Comparison of ENCODE assay signal across 11 cellular contexts in the genomic region with DNA sequence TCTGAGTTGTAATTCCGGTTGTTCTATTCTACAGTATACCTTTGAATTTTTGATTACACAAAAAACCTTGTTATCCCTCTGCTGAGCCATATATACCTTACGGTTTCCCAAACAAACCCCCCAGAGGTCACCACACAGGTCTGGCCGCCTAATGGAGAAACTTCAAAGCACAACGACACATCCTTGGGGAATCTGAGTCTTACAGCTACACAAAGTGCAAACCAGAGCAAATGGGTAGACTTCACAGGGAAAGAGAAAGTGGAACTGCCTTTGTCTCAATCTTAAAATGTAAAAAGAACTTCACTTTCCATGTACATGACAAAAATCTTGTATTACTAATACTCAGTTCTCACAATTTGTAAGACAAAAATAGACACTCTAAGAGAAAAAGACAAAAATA. TPM values are rescaled to one million over a fixed set of nuclear protein-coding genes. Genes with fewer than 3 reads are reported as not detected.
DNase-seq lines count a peak whose midpoint lies in the region; ATAC-seq, FAIRE-seq and TF ChIP-seq lines count a peak whose summit lies in the region.
"Had no signal": no experiment of that assay in that cellular context is flagged by ENCODE, and none has a peak within 500 bp of the region (broad histone marks: within the 10 kb centered on the region; RNA-seq: fewer than 3 reads in every experiment).

No MANE protein-coding gene starts in this region.

- H3K27me3 Mint-ChIP-seq in activated naive CD4-positive, alpha-beta T cell treated with anti-CD3 and anti-CD28 coated beads, Interleukin-2, amount 50 U/mL, for 24 hours, result peaks cover 1% of the 10 kb centered on the region

- no peak for ATAC-seq in upper lobe of right lung
- ATAC-seq in pancreas, result no peak
- ATAC-seq: left colon had no signal

- no peaks in the 10 kb centered on the region for H3K9me3 Mint-ChIP-seq in activated naive CD4-positive, alpha-beta T cell treated with anti-CD3 and anti-CD28 coated beads, Interleukin-2, amount 50 U/mL, for 24 hours

- intact Hi-C loops in ascending aorta (cut with DNase I) (loop anchor here (5.0 to 10.0 kb wide), 2 partner anchors 176 to 314 kb away; no protein-coding TSS in a partner anchor), upper lobe of right lung (cut with DNase I) (loop anchor here (10.0 kb wide), 1 partner anchor 56 kb away; no protein-coding TSS in a partner anchor), pancreas (cut with DNase I) (loop anchor here in 1 of 3 donors (10.0 kb wide), 1 partner anchor 56 kb away; no protein-coding TSS in a partner anchor)

- H3K4me1 ChIP-seq in ascending aorta, result peaks cover 12 to 32% of the 10 kb centered on the region in 2 donors
- peaks cover 33% of the 10 kb centered on the region for H3K4me1 ChIP-seq in upper lobe of right lung
- H3K4me1 ChIP-seq in pancreas, result peaks cover 10 to 21% (median 14%) of the 10 kb centered on the region in 3 donors

- H3K27ac ChIP-seq in ascending aorta (peak overlapping the region; percentile 65 to 91), upper lobe of right lung (no peak overlapping the region), pancreas (peak overlapping the region in 1 of 4 donors; percentile 16)

- FAIRE-seq in pancreas (lab: Jason Lieb, UNC), result no peak

- H3K36me3 Mint-ChIP-seq in activated naive CD4-positive, alpha-beta T cell treated with anti-CD3 and anti-CD28 coated beads, Interleukin-2, amount 50 U/mL, for 24 hours, result peaks cover 11% of the 10 kb centered on the region

- no peaks in the 10 kb centered on the region for H3K36me3 ChIP-seq in ascending aorta
- peaks cover 4% of the 10 kb centered on the region for H3K36me3 ChIP-seq in upper lobe of right lung
- H3K36me3 ChIP-seq in pancreas, result no peaks in the 10 kb centered on the region

- H3K27ac Mint-ChIP-seq in activated naive CD4-positive, alpha-beta T cell treated with anti-CD3 and anti-CD28 coated beads, Interleukin-2, amount 50 U/mL, for 24 hours, result peak overlapping the region; percentile 95
- H3K27ac Mint-ChIP-seq: CD14-positive monocyte had no signal

- H3K9me3 ChIP-seq in ascending aorta (no peaks in the 10 kb centered on the region), upper lobe of right lung (no peaks in the 10 kb centered on the region), pancreas (no peaks in the 10 kb centered on the region)

- H3K4me3 ChIP-seq in ascending aorta (peak overlapping the region; percentile 69 to 87), upper lobe of right lung (peak overlapping the region; percentile 82), pancreas (peak overlapping the region in 1 of 4 donors; percentile 73)

- H3K4me1 Mint-ChIP-seq in activated naive CD4-positive, alpha-beta T cell treated with anti-CD3 and anti-CD28 coated beads, Interleukin-2, amount 50 U/mL, for 24 hours, result peaks cover 49% of the 10 kb centered on the region

- no peak for DNase-seq in activated naive CD4-positive, alpha-beta T cell treated with Interleukin-2 at 50 U/mL for 16 hours
- DNase-seq in ascending aorta (ENCODE audit: low spot score in 2 of 2) (no peak), medulla oblongata (ENCODE audit: extremely low spot score) (peak; percentile 12), upper lobe of right lung (no peak), pancreas (no peak), NCI-H1436 (lab: John Stamatoyannopoulos, UW) (no peak), SHP77 treated with DMSO at 0.1 percent for 48 hours (lab: John Stamatoyannopoulos, UW) (no peak)
- DNase-seq: NCI-H2171 had no signal

- 60 to 74% methylated on average over 4 of the region's 4 CpGs for WGBS in pancreas, 2 donors

- H3K27me3 ChIP-seq in ascending aorta (no peaks in the 10 kb centered on the region), upper lobe of right lung (no peaks in the 10 kb centered on the region), pancreas (no peaks in the 10 kb centered on the region)

- peak overlapping the region; percentile 91 for H3K4me3 Mint-ChIP-seq in activated naive CD4-positive, alpha-beta T cell treated with anti-CD3 and anti-CD28 coated beads, Interleukin-2, amount 50 U/mL, for 24 hours

- TF ChIP-seq CTCF in ascending aorta (IDR thresholded peaks at IDR 0.05) (no peak), upper lobe of right lung (IDR thresholded peaks at IDR 0.05) (no peak), pancreas (IDR thresholded peaks at IDR 0.05) (no peak)

RNA-seq across cellular contexts. Expression of a gene that starts 2.7 kb away (rescaled TPM):
- 224 TPM for total RNA-seq in ascending aorta
- total RNA-seq in upper lobe of right lung, result 29.9 TPM
- total RNA-seq in pancreas, result 10 to 100 TPM; 18.8 to 37.3 (median 24.9) TPM
- 10 to 100 TPM; 20.9 to 31.2 TPM for polyA plus RNA-seq in pancreas

RNA-seq across cellular contexts. Expression of a gene that starts 11.3 kb away (rescaled TPM):
- total RNA-seq in ascending aorta, result 37.0 TPM
- total RNA-seq in upper lobe of right lung, result 70.4 TPM
- 10 to 100 TPM; 13.9 to 29.4 (median 19.6) TPM for total RNA-seq in pancreas
- polyA plus RNA-seq in pancreas, result 10 to 100 TPM; 20.9 to 35.1 TPM
